In the genomic region with DNA sequence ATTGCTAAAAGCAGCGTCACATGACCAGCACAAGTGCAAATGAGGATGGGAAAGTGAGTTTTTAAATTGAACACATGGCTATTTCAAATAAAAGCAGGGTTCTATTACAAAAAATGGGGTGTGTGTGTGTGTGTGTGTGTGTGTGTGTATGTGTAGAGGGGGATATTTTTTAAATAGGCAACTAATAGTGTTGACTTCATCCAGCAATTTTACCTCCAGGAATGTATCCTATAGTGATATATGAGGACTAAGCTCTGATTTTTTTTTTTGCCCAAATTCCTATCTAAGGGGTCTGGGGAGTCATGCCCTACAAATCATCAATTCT, we compare ENCODE assay signal across 15 cellular contexts.
DNase-seq lines count a peak whose midpoint lies in the region; ATAC-seq, FAIRE-seq and TF ChIP-seq lines count a peak whose summit lies in the region.
"Had no signal": no experiment of that assay in that cellular context is flagged by ENCODE, and none has a peak within 500 bp of the region (broad histone marks: within the 10 kb centered on the region; RNA-seq: fewer than 3 reads in every experiment).

No MANE protein-coding gene starts in this region.

- H3K9me3 ChIP-seq in CD4-positive, CD25-positive, alpha-beta regulatory T cell (ENCODE audit: control insufficient read depth in 2 of 2, low read length in 2 of 2) = no peaks in the 10 kb centered on the region
- no peaks in the 10 kb centered on the region for H3K9me3 ChIP-seq in mesodermal cell (ENCODE audit: control insufficient read depth, low read length)
- no peaks in the 10 kb centered on the region for H3K9me3 ChIP-seq in trophoblast cell (ENCODE audit: insufficient read depth, low read depth, low read length)
- H3K9me3 ChIP-seq: breast epithelium, heart left ventricle had no signal

- peaks cover 0 to 2% (median 0%) of the 10 kb centered on the region in 7 donors for H3K9me3 Mint-ChIP-seq in CD4-positive, CD25-positive, alpha-beta regulatory T cell
- H3K9me3 Mint-ChIP-seq in T-cell = no peaks in the 10 kb centered on the region

- peak overlapping the region; percentile 60 for H3K27ac ChIP-seq in CD4-positive, CD25-positive, alpha-beta regulatory T cell (ENCODE audit: insufficient read depth, low read length, poor library complexity, severe bottlenecking)
- peak overlapping the region; percentile 62 for H3K27ac ChIP-seq in mesodermal cell (ENCODE audit: low read depth, low read length, severe bottlenecking)
- no peak overlapping the region for H3K27ac ChIP-seq in trophoblast cell (ENCODE audit: low read depth, low read length)
- H3K27ac ChIP-seq: breast epithelium, heart left ventricle, SK-N-MC had no signal

- peak overlapping the region; percentile 95 to 100 (median 97) for H3K27ac Mint-ChIP-seq in CD4-positive, CD25-positive, alpha-beta regulatory T cell
- H3K27ac Mint-ChIP-seq in T-cell = peak overlapping the region; percentile 84 to 97

- no peak overlapping the region for H2AK5ac ChIP-seq in trophoblast cell (ENCODE audit: low read length)

- H3K14ac ChIP-seq in trophoblast cell (ENCODE audit: low read length) = no peak overlapping the region

- H2BK120ac ChIP-seq in trophoblast cell (ENCODE audit: insufficient read depth, low read length, poor library complexity) = no peak overlapping the region

- no peaks in the 10 kb centered on the region for H3K36me3 ChIP-seq in CD4-positive, CD25-positive, alpha-beta regulatory T cell (ENCODE audit: control insufficient read depth, insufficient read depth, low read length)
- no peaks in the 10 kb centered on the region for H3K36me3 ChIP-seq in GM06990 (ENCODE audit: control insufficient read depth, insufficient read depth, low read length)
- no peaks in the 10 kb centered on the region for H3K36me3 ChIP-seq in mesodermal cell (ENCODE audit: control insufficient read depth, insufficient read depth, low read length)
- no peaks in the 10 kb centered on the region for H3K36me3 ChIP-seq in trophoblast cell (ENCODE audit: control insufficient read depth in 1 of 2, insufficient read depth in 2 of 2, low read length in 2 of 2)
- H3K36me3 ChIP-seq: breast epithelium, heart left ventricle had no signal

- no peak for FAIRE-seq in H54 (lab: Jason Lieb, UNC)
- FAIRE-seq: TTC549 had no signal

- no peaks in the 10 kb centered on the region for H3K27me3 ChIP-seq in CD4-positive, CD25-positive, alpha-beta regulatory T cell (ENCODE audit: control insufficient read depth, insufficient read depth, low read length)
- H3K27me3 ChIP-seq in GM06990 (replicated peaks; ENCODE audit: control insufficient read depth, insufficient read depth, low read length) (no peaks in the 10 kb centered on the region), trophoblast cell (ENCODE audit: insufficient read depth, low read length) (no peaks in the 10 kb centered on the region)
- H3K27me3 ChIP-seq: breast epithelium, heart left ventricle had no signal

- no peak overlapping the region for H4K8ac ChIP-seq in trophoblast cell (ENCODE audit: low read depth, low read length)

- no peak overlapping the region for H3K4ac ChIP-seq in trophoblast cell (ENCODE audit: low read depth, low read length)

- no peaks in the 10 kb centered on the region for H3K27me3 Mint-ChIP-seq in CD4-positive, CD25-positive, alpha-beta regulatory T cell
- H3K27me3 Mint-ChIP-seq in T-cell = no peaks in the 10 kb centered on the region

- CTCF ChIA-PET in T-cell (lab: Charles Lee) = no interaction called here

- POLR2A ChIA-PET in T-cell (lab: Charles Lee) = no interaction called here

- H3K4me1 Mint-ChIP-seq in CD4-positive, CD25-positive, alpha-beta regulatory T cell = peaks cover 17 to 68% (median 46%) of the 10 kb centered on the region in 4 donors
- H3K4me1 Mint-ChIP-seq in T-cell = peaks cover 45 to 60% (median 56%) of the 10 kb centered on the region in 3 donors

- peaks cover 39% of the 10 kb centered on the region for H3K4me1 ChIP-seq in CD4-positive, CD25-positive, alpha-beta regulatory T cell (ENCODE audit: control insufficient read depth, insufficient read depth, low read length, poor library complexity, severe bottlenecking)
- H3K4me1 ChIP-seq in mesodermal cell (ENCODE audit: control insufficient read depth, insufficient read depth, low read length, poor library complexity, severe bottlenecking) = peaks cover 4% of the 10 kb centered on the region
- H3K4me1 ChIP-seq in trophoblast cell (ENCODE audit: control insufficient read depth in 1 of 2, insufficient read depth in 2 of 2, low read length in 2 of 2) = peaks cover 5 to 7% of the 10 kb centered on the region in 2 experiments
- H3K4me1 ChIP-seq: breast epithelium had no signal

- no peaks in the 10 kb centered on the region for H3K79me2 ChIP-seq in trophoblast cell (ENCODE audit: control insufficient read depth, insufficient read depth, low read length, poor library complexity)

- H3K36me3 Mint-ChIP-seq in CD4-positive, CD25-positive, alpha-beta regulatory T cell = peaks cover 4% of the 10 kb centered on the region
- H3K36me3 Mint-ChIP-seq in T-cell = no peaks in the 10 kb centered on the region

- H4K12ac ChIP-seq in trophoblast cell (ENCODE audit: low read depth, low read length) = no peak overlapping the region

- WGBS in mesodermal cell (ENCODE audit: insufficient coverage in 2 of 2), 2 experiments = no CpG with 5 or more reads among the region's 1 CpG
- WGBS in trophoblast cell (ENCODE audit: extremely low coverage, insufficient coverage, insufficient read length) = no CpG with 5 or more reads among the region's 1 CpG

- ATAC-seq in CD4-positive, CD25-positive, alpha-beta regulatory T cell (ENCODE audit: low read depth in 2 of 2) = peak in 1 of 2 donors; percentile 38
- ATAC-seq in T-cell (replicated peaks in 1 of 4) = peak in 2 of 4 experiments; percentile 36 to 42
- ATAC-seq: heart left ventricle had no signal

- H2AFZ ChIP-seq in trophoblast cell (ENCODE audit: insufficient read depth, low read length, poor library complexity) = no peak overlapping the region

- no peaks in the 10 kb centered on the region for H3K79me1 ChIP-seq in trophoblast cell (ENCODE audit: low read length)

- TF ChIP-seq CTCF in GM06990 (IDR thresholded peaks at IDR 0.05; ENCODE audit: insufficient read depth, low read length, poor library complexity, severe bottlenecking) = no peak

- H3K18ac ChIP-seq in trophoblast cell (ENCODE audit: low read length) = no peak overlapping the region

- no peak overlapping the region for H4K91ac ChIP-seq in trophoblast cell (ENCODE audit: low read depth, low read length)

- H2BK5ac ChIP-seq in trophoblast cell (ENCODE audit: low read depth, low read length, poor library complexity) = no peak overlapping the region

- no peak overlapping the region for H3K4me2 ChIP-seq in trophoblast cell (ENCODE audit: low read length)

- no peak overlapping the region for H3K9ac ChIP-seq in trophoblast cell (ENCODE audit: low read length)

- peak in 1 of 3 donors; percentile 49 for DNase-seq in CD4-positive, CD25-positive, alpha-beta regulatory T cell
- DNase-seq in GM06990 (ENCODE audit: extremely low read depth, insufficient read length) = peak; percentile 44
- DNase-seq in T-cell = no peak
- no peak for DNase-seq in trophoblast cell
- DNase-seq in A172 (ENCODE audit: low spot score) = no peak
- DNase-seq in islet precursor cell = no peak
- no peak for DNase-seq in H54 (ENCODE audit: insufficient read length, low spot score)
- DNase-seq: activated naive CD4-positive, alpha-beta T cell treated with Interleukin-2 at 50 U/mL for 16 hours; heart left ventricle; NCI-H2029 had no signal

- peak overlapping the region; percentile 61 for H3K4me3 ChIP-seq in CD4-positive, CD25-positive, alpha-beta regulatory T cell (ENCODE audit: low read depth, low read length)
- H3K4me3 ChIP-seq in GM06990 (replicated peaks; ENCODE audit: low read depth, low read length) (no peak overlapping the region), mesodermal cell (ENCODE audit: extremely low read depth, insufficient read depth, low read length, poor library complexity, severe bottlenecking) (no peak overlapping the region), trophoblast cell (ENCODE audit: low read depth, low read length) (no peak overlapping the region)
- H3K4me3 ChIP-seq: breast epithelium, heart left ventricle, lung, SK-N-MC had no signal

- H2BK12ac ChIP-seq in trophoblast cell (ENCODE audit: low read length) = no peak overlapping the region

- peak overlapping the region in 3 of 4 donors; percentile 73 to 81 (median 75) for H3K4me3 Mint-ChIP-seq in CD4-positive, CD25-positive, alpha-beta regulatory T cell
- H3K4me3 Mint-ChIP-seq in T-cell = peak overlapping the region in 1 of 3 donors; percentile 73

- H3K23ac ChIP-seq in trophoblast cell (ENCODE audit: low read length) = no peak overlapping the region

- no peak for TF ChIP-seq POLR2A in H54 (IDR thresholded peaks at IDR 0.05; ENCODE audit: low read depth, low read length)
